Comparison of ENCODE assay signal across 10 cellular contexts in the genomic region with DNA sequence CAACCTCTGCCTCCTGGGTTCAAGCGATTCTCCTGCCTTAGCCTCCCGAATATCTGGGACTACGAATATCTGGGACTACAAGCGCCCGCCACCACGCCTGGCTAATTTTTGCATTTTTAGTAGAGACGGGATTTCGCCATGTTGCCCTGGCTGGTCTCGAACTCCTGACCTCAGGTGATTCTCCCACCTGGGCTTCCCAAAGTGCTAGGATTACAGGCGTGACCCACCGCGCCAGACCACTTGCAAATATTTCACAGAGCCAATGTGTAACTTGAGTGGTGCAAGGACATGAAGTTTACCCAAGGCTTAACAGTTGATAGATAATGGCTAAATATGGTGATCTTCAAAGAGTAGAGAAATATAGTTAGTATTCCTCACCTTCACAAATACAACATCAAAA. TPM values are rescaled to one million over a fixed set of nuclear protein-coding genes. Genes with fewer than 3 reads are reported as not detected.
DNase-seq lines count a peak whose midpoint lies in the region; ATAC-seq, FAIRE-seq and TF ChIP-seq lines count a peak whose summit lies in the region.
"Had no signal": no experiment of that assay in that cellular context is flagged by ENCODE, and none has a peak within 500 bp of the region (broad histone marks: within the 10 kb centered on the region; RNA-seq: fewer than 3 reads in every experiment).

No MANE protein-coding gene starts in this region.

- TF ChIP-seq POLR2A in endothelial cell of umbilical vein (IDR thresholded peaks at IDR 0.05; ENCODE audit: low read depth, low read length) (no peak), spleen (IDR thresholded peaks at IDR 0.05) (no peak)

- no peak overlapping the region for H3K9ac ChIP-seq in endothelial cell of umbilical vein (replicated peaks; ENCODE audit: extremely low read depth, insufficient read depth, low read length)

- H3K9me1 ChIP-seq in endothelial cell of umbilical vein (replicated peaks; ENCODE audit: control insufficient read depth, extremely low read depth, insufficient read depth, low read length): no peaks in the 10 kb centered on the region

- CTCF ChIA-PET in activated CD4-positive, alpha-beta T cell treated with anti-CD3 and anti-CD28 coated beads, Interleukin-2, amount 10 ng/mL, durations not matched to agents 7 days and 5 days (lab: Charles Lee): interaction anchor here (1.2 to 1.5 kb wide), 2 partner anchors 9 to 12 kb away, joined by 3 read pairs; no protein-coding TSS in a partner anchor
- CTCF ChIA-PET in Panc1 (lab: Charles Lee) (no interaction called here), endothelial cell of umbilical vein (lab: Charles Lee) (no interaction called here)

- H3K9me3 ChIP-seq in Panc1 (ENCODE audit: control insufficient read depth, insufficient read depth, low read depth, low read length): no peaks in the 10 kb centered on the region
- H3K9me3 ChIP-seq in endothelial cell of umbilical vein (replicated peaks; ENCODE audit: control insufficient read depth, insufficient read depth, low read length): no peaks in the 10 kb centered on the region
- H3K9me3 ChIP-seq in spleen: no peaks in the 10 kb centered on the region
- H3K9me3 ChIP-seq in SJCRH30 (replicated peaks): no peaks in the 10 kb centered on the region

- H3K4me1 ChIP-seq in Panc1 (ENCODE audit: control insufficient read depth, insufficient read depth, low read length) (peaks cover 8% of the 10 kb centered on the region; the same call in 1 of the 2 replicates), endothelial cell of umbilical vein (ENCODE audit: control insufficient read depth, extremely low read depth, insufficient read depth, low read length) (no peaks in the 10 kb centered on the region), spleen (peaks cover 3 to 37% (median 25%) of the 10 kb centered on the region in 6 donors), SJCRH30 (peaks cover 6% of the 10 kb centered on the region)

- H3K9me3 Mint-ChIP-seq in activated CD4-positive, alpha-beta T cell treated with anti-CD3 and anti-CD28 coated beads, Interleukin-2, amount 10 ng/mL, durations not matched to agents 7 days and 5 days: no peaks in the 10 kb centered on the region

- H2AFZ ChIP-seq in endothelial cell of umbilical vein (ENCODE audit: low read depth, low read length): no peak overlapping the region

- 96 to 97% (median 96%) methylated on average over 12 of the region's 12 CpGs for WGBS in spleen, 5 donors

- peak overlapping the region; percentile 83 for H3K4me3 Mint-ChIP-seq in activated CD4-positive, alpha-beta T cell treated with anti-CD3 and anti-CD28 coated beads, Interleukin-2, amount 10 ng/mL, durations not matched to agents 7 days and 5 days

- intact Hi-C loops in Panc1 (cut with micrococcal nuclease; ENCODE audit: unreplicated experiment): no loop called here
- intact Hi-C loops in endothelial cell of umbilical vein (cut with micrococcal nuclease): no loop called here
- intact Hi-C loops in spleen (cut with DNase I; ENCODE audit: low total_unique reads): no loop called here

- H3K27ac ChIP-seq in Panc1 (ENCODE audit: low read length) (peak overlapping the region; percentile 97), endothelial cell of umbilical vein (ENCODE audit: insufficient read depth, low read depth, low read length) (no peak overlapping the region), spleen (peak overlapping the region in 3 of 8 donors; percentile 94 to 95 (median 94)), SJCRH30 (no peak overlapping the region)

- in situ Hi-C loops in Panc1 (cut with HindIII; ENCODE audit: low pct_unique_long_range_greater_than_20kb, low sequenced_read_pairs): no loop called here

- H3K4me3 ChIP-seq in Panc1 (ENCODE audit: low read depth in 2 of 2, low read length in 2 of 2) (peak overlapping the region; percentile 59 to 93), endothelial cell of umbilical vein (replicated peaks in 1 of 3; ENCODE audit: insufficient read depth in 1 of 3, low read depth in 1 of 3, low read length in 3 of 3) (no peak overlapping the region), spleen (peak overlapping the region in 6 of 8 donors; percentile 44 to 77 (median 57)), SJCRH30 (no peak overlapping the region)

- no peaks in the 10 kb centered on the region for H3K27me3 ChIP-seq in Panc1 (ENCODE audit: control insufficient read depth, insufficient read depth, low read length)
- H3K27me3 ChIP-seq in endothelial cell of umbilical vein (ENCODE audit: control insufficient read depth in 2 of 2, insufficient read depth in 2 of 2, low read length in 2 of 2): no peaks in the 10 kb centered on the region
- H3K27me3 ChIP-seq in spleen (replicated peaks in 1 of 7): no peaks in the 10 kb centered on the region
- H3K27me3 ChIP-seq in SJCRH30: no peaks in the 10 kb centered on the region

- dilution Hi-C loops in endothelial cell of umbilical vein (cut with MboI; ENCODE audit: extremely low pct_ligation_motif_present, low sequenced_read_pairs): no loop called here

- peaks cover 5% of the 10 kb centered on the region for H3K36me3 Mint-ChIP-seq in activated CD4-positive, alpha-beta T cell treated with anti-CD3 and anti-CD28 coated beads, Interleukin-2, amount 10 ng/mL, durations not matched to agents 7 days and 5 days (ENCODE audit: low read depth)

- TF ChIP-seq CTCF in Panc1 (IDR thresholded peaks at IDR 0.05): no peak
- no peak for TF ChIP-seq CTCF in endothelial cell of umbilical vein (IDR thresholded peaks at IDR 0.05; ENCODE audit: extremely low read depth in 1 of 2, insufficient read depth in 1 of 2, low read depth in 1 of 2, low read length in 2 of 2)
- TF ChIP-seq CTCF in spleen (IDR thresholded peaks at IDR 0.05 in 8 of 11, conservative IDR thresholded peaks at IDR 0.05 in 3 of 11): no peak

- H3K27ac Mint-ChIP-seq in activated CD4-positive, alpha-beta T cell treated with anti-CD3 and anti-CD28 coated beads, Interleukin-2, amount 10 ng/mL, durations not matched to agents 7 days and 5 days: peak overlapping the region; percentile 57

- no peak for DNase-seq in activated CD4-positive, alpha-beta T cell treated with anti-CD3 and anti-CD28 coated beads, Interleukin-2, amount 10 ng/mL, durations not matched to agents 7 days and 5 days
- no peak for DNase-seq in activated CD4-positive, alpha-beta T cell treated with anti-CD3 and anti-CD28 coated beads for 4 hours
- DNase-seq in Panc1 (ENCODE audit: low read depth, low spot score) (no peak), endothelial cell of umbilical vein (ENCODE audit: low read depth, low spot score) (no peak), spleen (no peak), SJCRH30 (no peak)
- DNase-seq: NCI-H1092, WERI-Rb-1 had no signal

- peaks cover 26% of the 10 kb centered on the region for H3K4me1 Mint-ChIP-seq in activated CD4-positive, alpha-beta T cell treated with anti-CD3 and anti-CD28 coated beads, Interleukin-2, amount 10 ng/mL, durations not matched to agents 7 days and 5 days

- no peaks in the 10 kb centered on the region for H3K79me2 ChIP-seq in endothelial cell of umbilical vein (ENCODE audit: control insufficient read depth, insufficient read depth, low read length)

- H3K36me3 ChIP-seq in Panc1 (ENCODE audit: control insufficient read depth, insufficient read depth, low read length): peaks cover 3% of the 10 kb centered on the region; the same call in 1 of the 2 replicates
- H3K36me3 ChIP-seq in endothelial cell of umbilical vein (ENCODE audit: control insufficient read depth in 2 of 2, extremely low read depth in 1 of 2, insufficient read depth in 2 of 2, low read length in 2 of 2): no peaks in the 10 kb centered on the region
- H3K36me3 ChIP-seq in spleen: no peaks in the 10 kb centered on the region
- peaks cover 26% of the 10 kb centered on the region for H3K36me3 ChIP-seq in SJCRH30
- H3K36me3 ChIP-seq: WERI-Rb-1 had no signal

- no TSS peak for BruUV-seq in Panc1 (replicated peaks; lab: Mats Ljungman, UMichigan)
- no TSS peak for BruUV-seq in endothelial cell of umbilical vein (replicated peaks; lab: Mats Ljungman, UMichigan)

- ATAC-seq in Panc1 (no peak), GM18858 (IDR thresholded peaks at IDR 0.05; ENCODE audit: unreplicated experiment) (no peak), HG02981 (IDR thresholded peaks at IDR 0.05; ENCODE audit: unreplicated experiment) (no peak)

- H3K27me3 Mint-ChIP-seq in activated CD4-positive, alpha-beta T cell treated with anti-CD3 and anti-CD28 coated beads, Interleukin-2, amount 10 ng/mL, durations not matched to agents 7 days and 5 days: peaks cover 4% of the 10 kb centered on the region

- no peak for FAIRE-seq in endothelial cell of umbilical vein (lab: Jason Lieb, UNC)

- POLR2A ChIA-PET in activated CD4-positive, alpha-beta T cell treated with anti-CD3 and anti-CD28 coated beads, Interleukin-2, amount 10 ng/mL, durations not matched to agents 7 days and 5 days (lab: Charles Lee): no interaction called here
- POLR2A ChIA-PET in Panc1 (lab: Charles Lee) (no interaction called here), endothelial cell of umbilical vein (lab: Charles Lee) (no interaction called here)

- peak overlapping the region; percentile 94 for H3K4me2 ChIP-seq in endothelial cell of umbilical vein (ENCODE audit: insufficient read depth, low read length)

- H4K20me1 ChIP-seq in endothelial cell of umbilical vein (replicated peaks; ENCODE audit: control insufficient read depth, extremely low read depth, insufficient read depth, low read length): no peaks in the 10 kb centered on the region

RNA-seq across cellular contexts. Expression of a gene that starts 14.1 kb away (rescaled TPM):
- total RNA-seq in activated CD4-positive, alpha-beta T cell treated with anti-CD3 and anti-CD28 coated beads, Interleukin-2, amount 10 ng/mL, durations not matched to agents 7 days and 5 days: 10 to 100 TPM; 21.3 to 22.8 TPM
- total RNA-seq in Panc1 (2021; ENCODE audit: unreplicated experiment): 34.1 TPM
- polyA plus RNA-seq in Panc1 (2012; ENCODE audit: insufficient read length): 23.0 TPM
- 26.8 and 26.9 TPM in 2 replicates for total RNA-seq in endothelial cell of umbilical vein
- polyA plus RNA-seq in endothelial cell of umbilical vein: 7.0 and 9.3 TPM in 2 replicates
- polyA plus RNA-seq in endothelial cell of umbilical vein (2011; cell fraction: cytosol; rRNA removed): 10.7 and 11.4 TPM in 2 replicates
- 21.6 and 26.1 TPM in 2 replicates for polyA plus RNA-seq in endothelial cell of umbilical vein (2011; cell fraction: nucleus; rRNA removed)
- polyA plus RNA-seq in endothelial cell of umbilical vein (2012): 20.6 and 28.1 TPM in 2 replicates
- 15.1 and 21.1 TPM in 2 replicates for polyA minus RNA-seq in endothelial cell of umbilical vein
- 27.7 TPM for polyA minus RNA-seq in endothelial cell of umbilical vein (2011; cell fraction: cytosol; rRNA and poly(A)+ RNA removed)
- polyA minus RNA-seq in endothelial cell of umbilical vein (2011; cell fraction: nucleus; rRNA and poly(A)+ RNA removed): 20.2 and 23.3 TPM in 2 replicates
- total RNA-seq in spleen: 10 to 100 TPM; 18.4 to 28.5 (median 23.8) TPM
- polyA plus RNA-seq in spleen: 10 to 100 TPM; 19.4 to 22.4 (median 20.4) TPM
- total RNA-seq in SJCRH30 (2014; rRNA removed; shearing (Covaris generic)): 55.0 and 60.5 TPM in 2 replicates

RNA-seq across cellular contexts. Expression of a gene that starts 50.6 kb away (rescaled TPM):
- 100 to 1,000 TPM; 788 to 945 TPM for total RNA-seq in activated CD4-positive, alpha-beta T cell treated with anti-CD3 and anti-CD28 coated beads, Interleukin-2, amount 10 ng/mL, durations not matched to agents 7 days and 5 days
- total RNA-seq in Panc1 (2021; ENCODE audit: unreplicated experiment) (853 TPM), endothelial cell of umbilical vein (926 and 939 TPM in 2 replicates), spleen (1,000 to 10,000 TPM in 6 of 7 donors, 100 to 1,000 TPM in 1; 939 to 1,680 (median 1,135) TPM)
- 595 TPM for polyA plus RNA-seq in Panc1 (2012; ENCODE audit: insufficient read length)
- polyA plus RNA-seq in endothelial cell of umbilical vein (795 and 1,136 TPM in 2 replicates), spleen (1,000 to 10,000 TPM; 3,792 to 4,730 (median 3,877) TPM)
- 2,131 and 2,137 TPM in 2 replicates for polyA plus RNA-seq in endothelial cell of umbilical vein (2011; cell fraction: cytosol; rRNA removed)
- 524 and 724 TPM in 2 replicates for polyA plus RNA-seq in endothelial cell of umbilical vein (2011; cell fraction: nucleus; rRNA removed)
- 1,840 and 2,931 TPM in 2 replicates for polyA plus RNA-seq in endothelial cell of umbilical vein (2012)
- polyA minus RNA-seq in endothelial cell of umbilical vein: 213 and 228 TPM in 2 replicates
- polyA minus RNA-seq in endothelial cell of umbilical vein (2011; cell fraction: cytosol; rRNA and poly(A)+ RNA removed): 592 TPM
- 74.4 and 91.5 TPM in 2 replicates for polyA minus RNA-seq in endothelial cell of umbilical vein (2011; cell fraction: nucleus; rRNA and poly(A)+ RNA removed)
- total RNA-seq in SJCRH30 (2014; rRNA removed; shearing (Covaris generic)): 2,778 and 2,978 TPM in 2 replicates

RNA-seq across cellular contexts. Expression of a gene that starts 51.0 kb away (rescaled TPM):
- total RNA-seq in activated CD4-positive, alpha-beta T cell treated with anti-CD3 and anti-CD28 coated beads, Interleukin-2, amount 10 ng/mL, durations not matched to agents 7 days and 5 days: 10 to 100 TPM in 1 of 2 experiments, 1 to 10 TPM in 1; 9.6 to 11.2 TPM
- total RNA-seq in Panc1 (2021; ENCODE audit: unreplicated experiment): 3.6 TPM
- 1.5 TPM for polyA plus RNA-seq in Panc1 (2012; ENCODE audit: insufficient read length)
- 10.2 and 12.3 TPM in 2 replicates for total RNA-seq in endothelial cell of umbilical vein
- 2.0 and 2.4 TPM in 2 replicates for polyA plus RNA-seq in endothelial cell of umbilical vein
- 2.2 and 2.9 TPM in 2 replicates for polyA plus RNA-seq in endothelial cell of umbilical vein (2011; cell fraction: cytosol; rRNA removed)
- 15.3 and 19.8 TPM in 2 replicates for polyA plus RNA-seq in endothelial cell of umbilical vein (2011; cell fraction: nucleus; rRNA removed)
- 4.4 and 7.1 TPM in 2 replicates for polyA plus RNA-seq in endothelial cell of umbilical vein (2012)
- 3.6 and 5.6 TPM in 2 replicates for polyA minus RNA-seq in endothelial cell of umbilical vein
- 5.8 TPM for polyA minus RNA-seq in endothelial cell of umbilical vein (2011; cell fraction: cytosol; rRNA and poly(A)+ RNA removed)
- 11.2 and 17.6 TPM in 2 replicates for polyA minus RNA-seq in endothelial cell of umbilical vein (2011; cell fraction: nucleus; rRNA and poly(A)+ RNA removed)
- 10 to 100 TPM in 5 of 7 donors, 1 to 10 TPM in 2; 5.2 to 34.7 (median 10.6) TPM for total RNA-seq in spleen
- 10 to 100 TPM in 2 of 3 donors, 1 to 10 TPM in 1; 6.6 to 24.1 (median 15.5) TPM for polyA plus RNA-seq in spleen
- total RNA-seq in SJCRH30 (2014; rRNA removed; shearing (Covaris generic)): 10.5 and 11.3 TPM in 2 replicates

Comparison
In these comparisons a context has a peak if more than half of its experiments do, and no peak if none do; other contexts are left out.
1. H3K4me3 ChIP-seq: peak in Panc1 (2 of 2) and spleen (6 of 8); none in endothelial cell of umbilical vein (0 of 3) and SJCRH30 (single experiment).